1 cellular context compared by ENCODE assay signal in genomic region chr19:17419154-17419490, GRCh38.
TF ChIP-seq lines count a peak whose summit lies in the region.

No MANE protein-coding gene starts in this region.

TF ChIP-seq in IMR-90, 13 proteins besides CTCF, POLR2A, EP300 and RAD21 (continued from another document):
- no peak for TF ChIP-seq RCOR1 (IDR thresholded peaks at IDR 0.05; ENCODE audit: insufficient replicate concordance, low read length)
- TF ChIP-seq MAFK (IDR thresholded peaks at IDR 0.05; ENCODE audit: low read depth, low read length) = no peak
- no peak for TF ChIP-seq CEBPB (IDR thresholded peaks at IDR 0.05; ENCODE audit: low read depth, low read length)
- no peak for TF ChIP-seq MXI1 (IDR thresholded peaks at IDR 0.05; ENCODE audit: borderline replicate concordance, low read depth, low read length)
- no peak for TF ChIP-seq CHD1 (IDR thresholded peaks at IDR 0.05; ENCODE audit: low read depth, low read length)
- TF ChIP-seq SMC3 (IDR thresholded peaks at IDR 0.05; ENCODE audit: low read depth, low read length) = no peak
- no peak for TF ChIP-seq FOS (IDR thresholded peaks at IDR 0.05; ENCODE audit: low read depth, low read length)
- TF ChIP-seq USF2 (IDR thresholded peaks at IDR 0.05; ENCODE audit: low read depth, low read length) = no peak
- no peak for TF ChIP-seq MAZ (IDR thresholded peaks at IDR 0.05; ENCODE audit: borderline replicate concordance, low read depth, low read length)
- no peak for TF ChIP-seq ELK1 (IDR thresholded peaks at IDR 0.05; ENCODE audit: borderline replicate concordance, low read depth, low read length)
- TF ChIP-seq NFE2L2 (IDR thresholded peaks at IDR 0.05; ENCODE audit: low read depth, low read length) = no peak
- no peak for TF ChIP-seq RFX5 (IDR thresholded peaks at IDR 0.05; ENCODE audit: low read depth, low read length)
